18 cellular contexts compared by ENCODE assay signal in genomic region chr6:166653639-166653941, GRCh38. TPM values are rescaled to one million over a fixed set of nuclear protein-coding genes. Genes with fewer than 3 reads are reported as not detected.
A peak's percentile ranks its signal among the peaks of the same experiment; 100 is the strongest.
DNase-seq lines count a peak whose midpoint lies in the region; ATAC-seq and TF ChIP-seq lines count a peak whose summit lies in the region.
"Had no signal": no experiment of that assay in that cellular context is flagged by ENCODE, and none has a peak within 500 bp of the region (broad histone marks: within the 10 kb centered on the region; RNA-seq: fewer than 3 reads in every experiment).

No MANE protein-coding gene starts in this region.

- H3K9me3 ChIP-seq in right atrium auricular region: no peaks in the 10 kb centered on the region
- H3K9me3 ChIP-seq in BE2C: no peaks in the 10 kb centered on the region
- H3K9me3 ChIP-seq: A549, BLaER1, Caco-2 had no signal

- H3K4me3 ChIP-seq in right atrium auricular region: no peak overlapping the region
- H3K4me3 ChIP-seq in BE2C (ENCODE audit: low read depth, low read length): peak overlapping the region; percentile 31
- H3K4me3 ChIP-seq: A549, BLaER1 had no signal

- ATAC-seq in Right ventricle myocardium inferior (no peak), SK-N-SH treated with all-trans-retinoic acid at 6 μM for 48 hours (no peak; the same call in 2 of the 3 replicates), GM21360 (IDR thresholded peaks at IDR 0.05; ENCODE audit: unreplicated experiment) (no peak)
- ATAC-seq: A549 had no signal

- no peak overlapping the region for H3K27ac ChIP-seq in right atrium auricular region
- H3K27ac ChIP-seq: 22Rv1, A549, BLaER1 had no signal

- peak; percentile 20 for DNase-seq in Right ventricle myocardium inferior (ENCODE audit: missing footprints)
- no peak for DNase-seq in right atrium auricular region (ENCODE audit: low spot score)
- DNase-seq in BE2C: no peak
- no peak for DNase-seq in COLO668 (lab: John Stamatoyannopoulos, UW; ENCODE audit: unreplicated experiment)
- DNase-seq: AML-193; C1 segment of cervical spinal cord; Caco-2; Calu3; CD4-positive, alpha-beta memory T cell; CD4-positive, CD25-positive, alpha-beta regulatory T cell; CD8-positive, alpha-beta memory T cell; DMS79 treated with DMSO at 0.1 percent for 48 hours; GF-D8 had no signal

- peaks cover 0 to 8% of the 10 kb centered on the region in 2 donors for H3K4me1 ChIP-seq in right atrium auricular region
- H3K4me1 ChIP-seq in BE2C: peaks cover 30% of the 10 kb centered on the region
- H3K4me1 ChIP-seq: A549, Caco-2 had no signal

- intact Hi-C loops in Right ventricle myocardium inferior (cut with DNase I): no loop called here

- H3K27me3 ChIP-seq in right atrium auricular region (no peaks in the 10 kb centered on the region), BE2C (no peaks in the 10 kb centered on the region)
- H3K27me3 ChIP-seq: BLaER1 had no signal

- H3K36me3 ChIP-seq in right atrium auricular region (no peaks in the 10 kb centered on the region), BE2C (no peaks in the 10 kb centered on the region)
- H3K36me3 ChIP-seq: BLaER1 had no signal

- TF ChIP-seq CTCF in right atrium auricular region (IDR thresholded peaks at IDR 0.05): no peak
- no peak for TF ChIP-seq CTCF in BE2C (IDR thresholded peaks at IDR 0.05; ENCODE audit: low read depth, low read length)

TF ChIP-seq in SK-N-SH treated with all-trans-retinoic acid at 6 μM for 48 hours, 23 proteins besides CTCF, POLR2A, EP300 and RAD21:
- TF ChIP-seq TCF4 (CRISPR knock-in tag; IDR thresholded peaks at IDR 0.05; ENCODE audit: borderline replicate concordance) (no peak; the same call in 1 of the 2 replicates), CSRNP3 (CRISPR knock-in tag; IDR thresholded peaks at IDR 0.05) (peak; percentile 85; the same call in 1 of the 2 replicates)

RNA-seq across cellular contexts. Expression of gene RPS6KA2, which starts 26.5 kb away (rescaled TPM):
- 55.5 TPM for total RNA-seq in Right ventricle myocardium inferior
- 100 to 1,000 TPM in 1 of 2 donors, 10 to 100 TPM in 1; 78.6 to 131 TPM for total RNA-seq in right atrium auricular region
- polyA plus RNA-seq in BE2C (2012; ENCODE audit: insufficient read depth, insufficient read length, low read depth): 27.7 TPM
